Comparison of ENCODE assay signal across 8 cellular contexts in genomic region chr4:140523857-140524742, GRCh38.
A peak's percentile ranks its signal among the peaks of the same experiment; 100 is the strongest.
DNase-seq lines count a peak whose midpoint lies in the region; ATAC-seq lines count a peak whose summit lies in the region.

TSS of gene ELMOD2 (plus strand) at chr4:140524168. CDS start at chr4:140525429, 1,261 bp downstream.

- peak within 1 kb of the TSS; percentile 62 for H3K4me3 ChIP-seq in effector memory CD4-positive, alpha-beta T cell (ENCODE audit: insufficient read depth, low read depth, low read length, poor library complexity, severe bottlenecking)

- peak within 1 kb of the TSS; percentile 51 for H3K27ac ChIP-seq in effector memory CD4-positive, alpha-beta T cell (ENCODE audit: insufficient read depth, low read length, poor library complexity, severe bottlenecking)

- DNase-seq in CMK (ENCODE audit: low read depth) (peak; percentile 87), HS-27A (ENCODE audit: low read depth) (peak; percentile 92), NK-92 (lab: John Stamatoyannopoulos, UW; ENCODE audit: unreplicated experiment) (peak; percentile 74), medulla oblongata (ENCODE audit: extremely low spot score) (peak; percentile 99)
- peak; percentile 98 for DNase-seq in activated CD8-positive, alpha-beta memory T cell treated with anti-CD3 and anti-CD28 coated beads for 24 hours
- peak; percentile 94 to 96 (median 95) for DNase-seq in effector memory CD4-positive, alpha-beta T cell
- peak; percentile 98 for DNase-seq in stimulated activated CD8-positive, alpha-beta memory T cell treated with anti-CD3 and anti-CD28 coated beads, Interleukin-12 subunit alpha, Interleukin-12 subunit beta, amount 100 ng/mL, for 24 hours (ENCODE audit: extremely low read depth)

- peak; percentile 100 for ATAC-seq in GM19463 (IDR thresholded peaks at IDR 0.05; ENCODE audit: unreplicated experiment)

- H3K4me1 ChIP-seq in effector memory CD4-positive, alpha-beta T cell (ENCODE audit: control insufficient read depth, insufficient read depth, low read length, poor library complexity, severe bottlenecking): no peaks in the 10 kb centered on the region

- no peaks in the 10 kb centered on the region for H3K36me3 ChIP-seq in effector memory CD4-positive, alpha-beta T cell (ENCODE audit: control insufficient read depth, insufficient read depth, low read length)

- H3K9me3 ChIP-seq in effector memory CD4-positive, alpha-beta T cell (ENCODE audit: control insufficient read depth, low read length): no peaks in the 10 kb centered on the region

- H3K27me3 ChIP-seq in effector memory CD4-positive, alpha-beta T cell (replicated peaks; ENCODE audit: control insufficient read depth, insufficient read depth, low read length, poor library complexity, severe bottlenecking): no peaks in the 10 kb centered on the region

Comparison
In these comparisons a context has a peak if more than half of its experiments do, and no peak if none do; other contexts are left out.
1. Peak in every context shown above with its lines: DNase-seq, ATAC-seq, H3K4me3 ChIP-seq and H3K27ac ChIP-seq.